ENCODE assay signal across 23 cellular contexts in genomic region chr22:17724241-17724640, GRCh38. TPM values are rescaled to one million over a fixed set of nuclear protein-coding genes. Genes with fewer than 3 reads are reported as not detected.
DNase-seq lines count a peak whose midpoint lies in the region; TF ChIP-seq lines count a peak whose summit lies in the region.
"Had no signal": no experiment of that assay in that cellular context is flagged by ENCODE, and none has a peak within 500 bp of the region (broad histone marks: within the 10 kb centered on the region; RNA-seq: fewer than 3 reads in every experiment).

No MANE protein-coding gene starts in this region.

- peak overlapping the region; percentile 58 for H3K27ac ChIP-seq in brain microvascular endothelial cell
- H3K27ac ChIP-seq in layer of hippocampus (ENCODE audit: low read depth, low read length) = peak overlapping the region; percentile 60
- H3K27ac ChIP-seq in temporal lobe (ENCODE audit: low read depth, low read length) = peak overlapping the region; percentile 17
- H3K27ac ChIP-seq: 22Rv1, SK-N-MC had no signal

- no peaks in the 10 kb centered on the region for H3K27me3 ChIP-seq in brain microvascular endothelial cell (replicated peaks)
- no peaks in the 10 kb centered on the region for H3K27me3 ChIP-seq in layer of hippocampus (ENCODE audit: control insufficient read depth, insufficient read depth, low read length)
- H3K27me3 ChIP-seq: upper lobe of left lung had no signal

- DNase-seq in DMS 273 (lab: John Stamatoyannopoulos, UW; ENCODE audit: unreplicated experiment) (peak; percentile 7), DMS 273 treated with DMSO at 0.1 percent for 48 hours (lab: John Stamatoyannopoulos, UW) (no peak), brain microvascular endothelial cell (no peak), NCI-H510A (lab: John Stamatoyannopoulos, UW) (no peak), NCI-H1092 (lab: John Stamatoyannopoulos, UW) (no peak)
- no peak for DNase-seq in stimulated activated naive CD4-positive, alpha-beta T cell treated with Interleukin-2 at 50 U/mL for 16 hours (lab: John Stamatoyannopoulos, UW)
- DNase-seq: activated CD4-positive, alpha-beta memory T cell treated with anti-CD3 and anti-CD28 coated beads for 36 hours; activated gamma-delta T cell treated with Interleukin-2 at 50 U/mL for 16 hours; cerebellar nuclear complex; effector CD8-positive, alpha-beta T cell; H9; Kasumi-1; naive B cell; NCI-H1092 treated with DMSO at 0.1 percent for 48 hours; NCI-H510A treated with DMSO at 0.1 percent for 48 hours; NK-92 treated with Interleukin-12 subunit alpha and Interleukin-12 subunit beta, amount 100 ng/mL, for 24 hours; stimulated activated CD4-positive, alpha-beta T cell treated with anti-CD3 and anti-CD28 coated beads, Interleukin-2, amount 100 ng/mL, for 24 hours; stimulated activated naive CD4-positive, alpha-beta T cell; upper lobe of left lung had no signal

- peaks cover 23% of the 10 kb centered on the region for H3K36me3 ChIP-seq in brain microvascular endothelial cell (replicated peaks)

- in situ Hi-C loops in brain microvascular endothelial cell (cut with HindIII; ENCODE audit: low pct_ligation_motif_present, low sequenced_read_pairs) = no loop called here

- no peak overlapping the region for H3K4me3 ChIP-seq in brain microvascular endothelial cell (ENCODE audit: low read depth, low read length)
- H3K4me3 ChIP-seq: SK-N-MC, upper lobe of left lung had no signal

- TF ChIP-seq CTCF in brain microvascular endothelial cell (IDR thresholded peaks at IDR 0.05; ENCODE audit: low read depth, low read length, missing control alignments) = no peak

RNA-seq across cellular contexts. Expression of gene BID, which starts 50.0 kb away (rescaled TPM):
- total RNA-seq in temporal lobe = 39.8 TPM
